Comparison of ENCODE assay signal across 1 cellular context in genomic region chr2:196592912-196593881, GRCh38.
TF ChIP-seq lines count a peak whose summit lies in the region.

HECW2 (minus strand) TSS chr2:196593554.

TF ChIP-seq in HepG2, 621 proteins besides CTCF, POLR2A, EP300 and RAD21 (continued from another document and continues in another):
- TF ChIP-seq, protein P1, sequence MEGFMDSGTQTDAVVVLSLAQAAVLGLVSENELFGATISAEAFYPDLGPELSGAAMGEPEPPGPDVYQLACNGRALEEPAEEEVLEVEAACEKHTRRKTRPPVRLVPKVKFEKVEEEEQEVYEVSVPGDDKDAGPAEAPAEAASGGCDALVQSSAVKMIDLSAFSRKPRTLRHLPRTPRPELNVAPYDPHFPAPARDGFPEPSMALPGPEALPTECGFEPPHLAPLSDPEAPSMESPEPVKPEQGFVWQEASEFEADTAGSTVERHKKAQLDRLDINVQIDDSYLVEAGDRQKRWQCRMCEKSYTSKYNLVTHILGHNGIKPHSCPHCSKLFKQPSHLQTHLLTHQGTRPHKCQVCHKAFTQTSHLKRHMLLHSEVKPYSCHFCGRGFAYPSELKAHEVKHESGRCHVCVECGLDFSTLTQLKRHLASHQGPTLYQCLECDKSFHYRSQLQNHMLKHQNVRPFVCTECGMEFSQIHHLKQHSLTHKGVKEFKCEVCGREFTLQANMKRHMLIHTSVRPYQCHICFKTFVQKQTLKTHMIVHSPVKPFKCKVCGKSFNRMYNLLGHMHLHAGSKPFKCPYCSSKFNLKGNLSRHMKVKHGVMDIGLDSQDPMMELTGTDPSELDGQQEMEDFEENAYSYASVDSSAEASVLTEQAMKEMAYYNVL (CRISPR knock-in tag; IDR thresholded peaks at IDR 0.05; ENCODE audit: borderline replicate concordance), result no peak
- TF ChIP-seq ZNF770 (CRISPR knock-in tag; IDR thresholded peaks at IDR 0.05) (peak; percentile 44; the same call in 1 of the 2 replicates), MXI1 (IDR thresholded peaks at IDR 0.05; ENCODE audit: borderline replicate concordance, low read depth, low read length) (no peak), MAFF (IDR thresholded peaks at IDR 0.05; ENCODE audit: low read depth, low read length) (peak; percentile 53; the same call in 1 of the 2 replicates), KLF16 (CRISPR knock-in tag; IDR thresholded peaks at IDR 0.05) (no peak), ZNF574 (CRISPR knock-in tag; IDR thresholded peaks at IDR 0.05) (no peak), SALL2 (CRISPR knock-in tag; IDR thresholded peaks at IDR 0.05) (0 out of 2 replicates have a peak, but pooled peaks have one; percentile 30), ZNF234 (CRISPR knock-in tag; conservative IDR thresholded peaks at IDR 0.05) (no peak), CREM (IDR thresholded peaks at IDR 0.05) (no peak), CREM (CRISPR knock-in tag; IDR thresholded peaks at IDR 0.05) (no peak), TCF12 (IDR thresholded peaks at IDR 0.05) (no peak), TCF12 (CRISPR knock-in tag; IDR thresholded peaks at IDR 0.05) (0 out of 2 replicates have a peak, but pooled peaks have one; percentile 40), GLI4 (CRISPR knock-in tag; IDR thresholded peaks at IDR 0.05; ENCODE audit: borderline replicate concordance) (no peak), ZNF235 (CRISPR knock-in tag; IDR thresholded peaks at IDR 0.05; ENCODE audit: borderline replicate concordance) (peak; percentile 52; the same call in 1 of the 2 replicates), HMGXB4 (CRISPR knock-in tag; IDR thresholded peaks at IDR 0.05; ENCODE audit: borderline replicate concordance in 1 of 2, low read depth in 1 of 2) (peak in 1 of 2 experiments; percentile 19; a peak in 1 of 4 replicates), FOXA1 (IDR thresholded peaks at IDR 0.05) (no peak), FOXA1 (CRISPR knock-in tag; IDR thresholded peaks at IDR 0.05) (no peak), TAF1 (CRISPR knock-in tag; IDR thresholded peaks at IDR 0.05) (no peak), MBNL3 (CRISPR knock-in tag; conservative IDR thresholded peaks at IDR 0.05) (no peak), ZNF646 (CRISPR knock-in tag; IDR thresholded peaks at IDR 0.05) (no peak), MAZ (IDR thresholded peaks at IDR 0.05; ENCODE audit: borderline replicate concordance, low read depth, low read length) (no peak), MAZ (CRISPR knock-in tag; IDR thresholded peaks at IDR 0.05; ENCODE audit: low read depth) (peak; percentile 57; the same call in 1 of the 2 replicates)
- TF ChIP-seq, protein P2, sequence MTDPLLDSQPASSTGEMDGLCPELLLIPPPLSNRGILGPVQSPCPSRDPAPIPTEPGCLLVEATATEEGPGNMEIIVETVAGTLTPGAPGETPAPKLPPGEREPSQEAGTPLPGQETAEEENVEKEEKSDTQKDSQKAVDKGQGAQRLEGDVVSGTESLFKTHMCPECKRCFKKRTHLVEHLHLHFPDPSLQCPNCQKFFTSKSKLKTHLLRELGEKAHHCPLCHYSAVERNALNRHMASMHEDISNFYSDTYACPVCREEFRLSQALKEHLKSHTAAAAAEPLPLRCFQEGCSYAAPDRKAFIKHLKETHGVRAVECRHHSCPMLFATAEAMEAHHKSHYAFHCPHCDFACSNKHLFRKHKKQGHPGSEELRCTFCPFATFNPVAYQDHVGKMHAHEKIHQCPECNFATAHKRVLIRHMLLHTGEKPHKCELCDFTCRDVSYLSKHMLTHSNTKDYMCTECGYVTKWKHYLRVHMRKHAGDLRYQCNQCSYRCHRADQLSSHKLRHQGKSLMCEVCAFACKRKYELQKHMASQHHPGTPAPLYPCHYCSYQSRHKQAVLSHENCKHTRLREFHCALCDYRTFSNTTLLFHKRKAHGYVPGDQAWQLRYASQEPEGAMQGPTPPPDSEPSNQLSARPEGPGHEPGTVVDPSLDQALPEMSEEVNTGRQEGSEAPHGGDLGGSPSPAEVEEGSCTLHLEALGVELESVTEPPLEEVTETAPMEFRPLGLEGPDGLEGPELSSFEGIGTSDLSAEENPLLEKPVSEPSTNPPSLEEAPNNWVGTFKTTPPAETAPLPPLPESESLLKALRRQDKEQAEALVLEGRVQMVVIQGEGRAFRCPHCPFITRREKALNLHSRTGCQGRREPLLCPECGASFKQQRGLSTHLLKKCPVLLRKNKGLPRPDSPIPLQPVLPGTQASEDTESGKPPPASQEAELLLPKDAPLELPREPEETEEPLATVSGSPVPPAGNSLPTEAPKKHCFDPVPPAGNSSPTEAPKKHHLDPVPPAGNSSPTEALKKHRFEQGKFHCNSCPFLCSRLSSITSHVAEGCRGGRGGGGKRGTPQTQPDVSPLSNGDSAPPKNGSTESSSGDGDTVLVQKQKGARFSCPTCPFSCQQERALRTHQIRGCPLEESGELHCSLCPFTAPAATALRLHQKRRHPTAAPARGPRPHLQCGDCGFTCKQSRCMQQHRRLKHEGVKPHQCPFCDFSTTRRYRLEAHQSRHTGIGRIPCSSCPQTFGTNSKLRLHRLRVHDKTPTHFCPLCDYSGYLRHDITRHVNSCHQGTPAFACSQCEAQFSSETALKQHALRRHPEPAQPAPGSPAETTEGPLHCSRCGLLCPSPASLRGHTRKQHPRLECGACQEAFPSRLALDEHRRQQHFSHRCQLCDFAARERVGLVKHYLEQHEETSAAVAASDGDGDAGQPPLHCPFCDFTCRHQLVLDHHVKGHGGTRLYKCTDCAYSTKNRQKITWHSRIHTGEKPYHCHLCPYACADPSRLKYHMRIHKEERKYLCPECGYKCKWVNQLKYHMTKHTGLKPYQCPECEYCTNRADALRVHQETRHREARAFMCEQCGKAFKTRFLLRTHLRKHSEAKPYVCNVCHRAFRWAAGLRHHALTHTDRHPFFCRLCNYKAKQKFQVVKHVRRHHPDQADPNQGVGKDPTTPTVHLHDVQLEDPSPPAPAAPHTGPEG (CRISPR knock-in tag; IDR thresholded peaks at IDR 0.05), result peak; percentile 71; the same call in 1 of the 2 replicates
- TF ChIP-seq, protein P3, sequence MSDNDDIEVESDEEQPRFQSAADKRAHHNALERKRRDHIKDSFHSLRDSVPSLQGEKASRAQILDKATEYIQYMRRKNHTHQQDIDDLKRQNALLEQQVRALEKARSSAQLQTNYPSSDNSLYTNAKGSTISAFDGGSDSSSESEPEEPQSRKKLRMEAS (IDR thresholded peaks at IDR 0.05), result peak; percentile 45
- TF ChIP-seq, protein P4, sequence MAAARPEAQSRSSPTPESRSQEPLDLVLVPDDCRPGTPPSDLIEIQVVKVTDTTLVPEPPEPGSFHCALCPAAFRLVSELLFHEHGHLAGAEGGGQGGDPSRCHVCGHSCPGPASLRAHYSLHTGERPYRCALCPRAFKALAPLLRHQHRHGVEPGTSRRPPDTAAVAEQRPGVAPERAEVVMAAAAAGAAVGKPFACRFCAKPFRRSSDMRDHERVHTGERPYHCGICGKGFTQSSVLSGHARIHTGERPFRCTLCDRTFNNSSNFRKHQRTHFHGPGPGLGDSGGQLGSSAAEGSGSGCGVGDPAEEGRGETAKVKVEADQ (CRISPR knock-in tag; IDR thresholded peaks at IDR 0.05; ENCODE audit: borderline replicate concordance), result no peak
- TF ChIP-seq, protein P5, sequence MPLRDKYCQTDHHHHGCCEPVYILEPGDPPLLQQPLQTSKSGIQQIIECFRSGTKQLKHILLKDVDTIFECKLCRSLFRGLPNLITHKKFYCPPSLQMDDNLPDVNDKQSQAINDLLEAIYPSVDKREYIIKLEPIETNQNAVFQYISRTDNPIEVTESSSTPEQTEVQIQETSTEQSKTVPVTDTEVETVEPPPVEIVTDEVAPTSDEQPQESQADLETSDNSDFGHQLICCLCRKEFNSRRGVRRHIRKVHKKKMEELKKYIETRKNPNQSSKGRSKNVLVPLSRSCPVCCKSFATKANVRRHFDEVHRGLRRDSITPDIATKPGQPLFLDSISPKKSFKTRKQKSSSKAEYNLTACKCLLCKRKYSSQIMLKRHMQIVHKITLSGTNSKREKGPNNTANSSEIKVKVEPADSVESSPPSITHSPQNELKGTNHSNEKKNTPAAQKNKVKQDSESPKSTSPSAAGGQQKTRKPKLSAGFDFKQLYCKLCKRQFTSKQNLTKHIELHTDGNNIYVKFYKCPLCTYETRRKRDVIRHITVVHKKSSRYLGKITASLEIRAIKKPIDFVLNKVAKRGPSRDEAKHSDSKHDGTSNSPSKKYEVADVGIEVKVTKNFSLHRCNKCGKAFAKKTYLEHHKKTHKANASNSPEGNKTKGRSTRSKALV (CRISPR knock-in tag; IDR thresholded peaks at IDR 0.05), result peak; percentile 81
- TF ChIP-seq, protein P6, sequence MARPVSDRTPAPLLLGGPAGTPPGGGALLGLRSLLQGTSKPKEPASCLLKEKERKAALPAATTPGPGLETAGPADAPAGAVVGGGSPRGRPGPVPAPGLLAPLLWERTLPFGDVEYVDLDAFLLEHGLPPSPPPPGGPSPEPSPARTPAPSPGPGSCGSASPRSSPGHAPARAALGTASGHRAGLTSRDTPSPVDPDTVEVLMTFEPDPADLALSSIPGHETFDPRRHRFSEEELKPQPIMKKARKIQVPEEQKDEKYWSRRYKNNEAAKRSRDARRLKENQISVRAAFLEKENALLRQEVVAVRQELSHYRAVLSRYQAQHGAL (CRISPR knock-in tag; IDR thresholded peaks at IDR 0.05; ENCODE audit: not compliant biosample characterization), result no peak
